Comparison of ENCODE assay signal across 1 cellular context in genomic region chr3:56754753-56755365, GRCh38.
TF ChIP-seq lines count a peak whose summit lies in the region.

No MANE protein-coding gene starts in this region.

TF ChIP-seq in GM23338, 12 proteins besides CTCF, POLR2A, EP300 and RAD21 (continued from another document):
- TF ChIP-seq REST (IDR thresholded peaks at IDR 0.05; ENCODE audit: unreplicated experiment) = no peak
